In genomic region chr16:83068686-83069085, GRCh38 we compare ENCODE assay signal across 10 cellular contexts.
DNase-seq lines count a peak whose midpoint lies in the region; ATAC-seq and TF ChIP-seq lines count a peak whose summit lies in the region.
"Had no signal": no experiment of that assay in that cellular context is flagged by ENCODE, and none has a peak within 500 bp of the region (broad histone marks: within the 10 kb centered on the region; RNA-seq: fewer than 3 reads in every experiment).

No MANE protein-coding gene starts in this region.

- H3K36me3 ChIP-seq in hepatocyte (replicated peaks; ENCODE audit: insufficient read depth, low read depth) = no peaks in the 10 kb centered on the region
- H3K36me3 ChIP-seq in tibial nerve = no peaks in the 10 kb centered on the region
- H3K36me3 ChIP-seq: gastroesophageal sphincter had no signal

- no peak overlapping the region for H3K27ac Mint-ChIP-seq in effector memory CD8-positive, alpha-beta T cell

- TF ChIP-seq POLR2A in tibial nerve (IDR thresholded peaks at IDR 0.05) = no peak

- no peaks in the 10 kb centered on the region for H3K36me3 Mint-ChIP-seq in effector memory CD8-positive, alpha-beta T cell (ENCODE audit: insufficient read depth)

- no peaks in the 10 kb centered on the region for H3K79me2 ChIP-seq in hepatocyte

- no peaks in the 10 kb centered on the region for H4K20me1 ChIP-seq in hepatocyte (ENCODE audit: insufficient read depth, poor library complexity, severe bottlenecking)

- H3K9me3 ChIP-seq in hepatocyte (ENCODE audit: low read depth) (no peaks in the 10 kb centered on the region), tibial nerve (no peaks in the 10 kb centered on the region)
- H3K9me3 ChIP-seq: gastroesophageal sphincter had no signal

- H3K4me3 Mint-ChIP-seq in effector memory CD8-positive, alpha-beta T cell = no peak overlapping the region

- no peaks in the 10 kb centered on the region for H3K4me1 ChIP-seq in hepatocyte (ENCODE audit: insufficient read depth)
- no peaks in the 10 kb centered on the region for H3K4me1 ChIP-seq in tibial nerve
- H3K4me1 ChIP-seq: gastroesophageal sphincter had no signal

- H3K9me2 ChIP-seq in hepatocyte (replicated peaks; ENCODE audit: insufficient read depth) = no peaks in the 10 kb centered on the region

- DNase-seq in A172 (ENCODE audit: low spot score) (peak; percentile 5), HFF-Myc (ENCODE audit: extremely low read depth, low read depth) (peak; percentile 10), amniotic epithelial cell (ENCODE audit: low read depth) (peak; percentile 7), hepatocyte (ENCODE audit: low spot score) (no peak), tibial nerve (ENCODE audit: low spot score in 2 of 2) (no peak), NCI-H2107 (lab: John Stamatoyannopoulos, UW) (no peak)
- no peak for DNase-seq in effector memory CD8-positive, alpha-beta T cell

- TF ChIP-seq CTCF in HFF-Myc (IDR thresholded peaks at IDR 0.05; ENCODE audit: low read depth, low read length, missing control alignments) = no peak
- peak; percentile 40 for TF ChIP-seq CTCF in hepatocyte (IDR thresholded peaks at IDR 0.05; ENCODE audit: poor library complexity)
- TF ChIP-seq CTCF in tibial nerve (IDR thresholded peaks at IDR 0.05) = peak in 1 of 5 experiments; percentile 10

- H3K27me3 ChIP-seq in hepatocyte = no peaks in the 10 kb centered on the region
- no peaks in the 10 kb centered on the region for H3K27me3 ChIP-seq in tibial nerve
- H3K27me3 ChIP-seq: gastroesophageal sphincter had no signal

- H3K9me3 Mint-ChIP-seq in effector memory CD8-positive, alpha-beta T cell = peaks cover 0 to 1% of the 10 kb centered on the region in 2 donors

- H3K4me3 ChIP-seq in HFF-Myc (replicated peaks; ENCODE audit: low read depth, low read length) (no peak overlapping the region), hepatocyte (no peak overlapping the region), tibial nerve (no peak overlapping the region)
- H3K4me3 ChIP-seq: gastroesophageal sphincter had no signal

- no peak overlapping the region for H2AFZ ChIP-seq in hepatocyte

- WGBS in hepatocyte (ENCODE audit: low lambda C conversion rate, missing lambda C conversion rate) = 56% methylated on average over 1 of the region's 1 CpG
- WGBS in tibial nerve, 2 donors = 0 to 9% methylated on average over 1 of the region's 1 CpG

- no peaks in the 10 kb centered on the region for H3K4me1 Mint-ChIP-seq in effector memory CD8-positive, alpha-beta T cell (ENCODE audit: low read depth in 2 of 2)

- peaks cover 0 to 16% of the 10 kb centered on the region in 2 donors for H3K27me3 Mint-ChIP-seq in effector memory CD8-positive, alpha-beta T cell

- ATAC-seq in HG03342 (IDR thresholded peaks at IDR 0.05; ENCODE audit: unreplicated experiment) = no peak
- ATAC-seq in effector memory CD8-positive, alpha-beta T cell (replicated peaks) = no peak
- ATAC-seq: gastroesophageal sphincter had no signal

- no peak overlapping the region for H3K4me2 ChIP-seq in hepatocyte

- no peak for TF ChIP-seq EP300 in tibial nerve (IDR thresholded peaks at IDR 0.05)

- H3K27ac ChIP-seq in hepatocyte (no peak overlapping the region), tibial nerve (no peak overlapping the region)
- H3K27ac ChIP-seq: C4-2B, gastroesophageal sphincter had no signal

Comparison
In these comparisons a context has a peak if more than half of its experiments do, and no peak if none do; other contexts are left out.
1. DNase-seq: peak in A172 (single experiment), HFF-Myc (single experiment) and amniotic epithelial cell (single experiment); none in hepatocyte (single experiment), effector memory CD8-positive, alpha-beta T cell (0 of 3), tibial nerve (0 of 2) and NCI-H2107 (single experiment).